Comparison of ENCODE assay signal across 1 cellular context in genomic region chr4:89000844-89001360, GRCh38.
TF ChIP-seq lines count a peak whose summit lies in the region.

No MANE protein-coding gene starts in this region.

TF ChIP-seq in K562, 482 proteins besides CTCF, POLR2A, EP300 and RAD21 (continued from another document and continues in another):
- TF ChIP-seq ID3 (CRISPR knock-in tag; IDR thresholded peaks at IDR 0.05) = no peak
- 0 out of 2 replicates have a peak, but pooled peaks have one; percentile 37 for TF ChIP-seq ID3 (tag; IDR thresholded peaks at IDR 0.05)
- TF ChIP-seq RCOR1 (IDR thresholded peaks at IDR 0.05; ENCODE audit: borderline replicate concordance in 1 of 2, low read depth in 2 of 2, low read length in 2 of 2) = peak in 1 of 2 experiments; percentile 14; a peak in 1 of 4 replicates
- no peak for TF ChIP-seq ETV6 (IDR thresholded peaks at IDR 0.05; ENCODE audit: borderline replicate concordance in 1 of 2, low read depth in 2 of 2, low read length in 1 of 2)
- TF ChIP-seq ETV6 (CRISPR knock-in tag; IDR thresholded peaks at IDR 0.05; ENCODE audit: borderline replicate concordance) = no peak
- TF ChIP-seq NFIX (CRISPR knock-in tag; IDR thresholded peaks at IDR 0.05; ENCODE audit: low read depth) = peak; percentile 66
- 0 out of 2 replicates have a peak, but pooled peaks have one; percentile 47 for TF ChIP-seq ARID1B (IDR thresholded peaks at IDR 0.05)
- TF ChIP-seq CBFA2T2 (conservative IDR thresholded peaks at IDR 0.05) = no peak
- 0 out of 2 replicates have a peak, but pooled peaks have one; percentile 26 for TF ChIP-seq VEZF1 (CRISPR knock-in tag; IDR thresholded peaks at IDR 0.05)
- TF ChIP-seq STAT5B (CRISPR knock-in tag; IDR thresholded peaks at IDR 0.05) = no peak
- TF ChIP-seq TAL1 (IDR thresholded peaks at IDR 0.05) = no peak
- no peak for TF ChIP-seq MBD1 (CRISPR knock-in tag; IDR thresholded peaks at IDR 0.05)
- TF ChIP-seq RAD51 (IDR thresholded peaks at IDR 0.05; ENCODE audit: borderline replicate concordance, low read depth) = peak; percentile 33; the same call in 1 of the 2 replicates
- TF ChIP-seq NR2C2 (CRISPR knock-in tag; IDR thresholded peaks at IDR 0.05) = no peak
- peak; percentile 73 for TF ChIP-seq NR2C2 (tag; IDR thresholded peaks at IDR 0.05)
- 0 out of 2 replicates have a peak, but pooled peaks have one; percentile 18 for TF ChIP-seq BRD4 (IDR thresholded peaks at IDR 0.05)
- TF ChIP-seq KLF13 (tag; IDR thresholded peaks at IDR 0.05; ENCODE audit: borderline replicate concordance, low read depth) = no peak
- peak; percentile 64; the same call in 1 of the 2 replicates for TF ChIP-seq ZNF316 (IDR thresholded peaks at IDR 0.05)
- TF ChIP-seq CEBPB (tag; IDR thresholded peaks at IDR 0.05) = peak; percentile 98
- no peak for TF ChIP-seq COPS2 (conservative IDR thresholded peaks at IDR 0.05)
- no peak for TF ChIP-seq BRF1 (IDR thresholded peaks at IDR 0.05; ENCODE audit: borderline replicate concordance, extremely low read depth, insufficient read length)
- TF ChIP-seq ATF3 (IDR thresholded peaks at IDR 0.05) = peak; percentile 86
- no peak for TF ChIP-seq ATF3 (CRISPR knock-in tag; conservative IDR thresholded peaks at IDR 0.05)
- no peak for TF ChIP-seq SRSF9 (IDR thresholded peaks at IDR 0.05; ENCODE audit: borderline replicate concordance, low read depth, low read length)
- no peak for TF ChIP-seq RB1 (IDR thresholded peaks at IDR 0.05; ENCODE audit: low read depth)
- no peak for TF ChIP-seq U2AF2 (optimal IDR thresholded peaks at IDR 0.05; ENCODE audit: low read depth, low read length)
- peak; percentile 86 for TF ChIP-seq HMBOX1 (IDR thresholded peaks at IDR 0.05)
- TF ChIP-seq NFE2L1 (tag; IDR thresholded peaks at IDR 0.05; ENCODE audit: borderline replicate concordance, low read depth) = peak; percentile 79; the same call in 1 of the 2 replicates
- TF ChIP-seq BACH1 (tag; IDR thresholded peaks at IDR 0.05) = peak; percentile 85
- TF ChIP-seq ZNF75A (CRISPR knock-in tag; IDR thresholded peaks at IDR 0.05) = no peak
- no peak for TF ChIP-seq E2F4 (CRISPR knock-in tag; IDR thresholded peaks at IDR 0.05; ENCODE audit: low read depth)
- no peak for TF ChIP-seq ZBTB8A (IDR thresholded peaks at IDR 0.05; ENCODE audit: partially characterized antibody)
- no peak for TF ChIP-seq ZZZ3 (IDR thresholded peaks at IDR 0.05)
- no peak for TF ChIP-seq ZNF217 (CRISPR knock-in tag; IDR thresholded peaks at IDR 0.05)
- no peak for TF ChIP-seq ZNF124 (CRISPR knock-in tag; IDR thresholded peaks at IDR 0.05)
- TF ChIP-seq ZNF398 (CRISPR knock-in tag; IDR thresholded peaks at IDR 0.05) = no peak
- TF ChIP-seq ELF2 (CRISPR knock-in tag; IDR thresholded peaks at IDR 0.05) = no peak
- 0 out of 2 replicates have a peak, but pooled peaks have one; percentile 2 for TF ChIP-seq RFX1 (IDR thresholded peaks at IDR 0.05)
- TF ChIP-seq ZNF239 (CRISPR knock-in tag; IDR thresholded peaks at IDR 0.05) = no peak
- TF ChIP-seq U2AF1 (optimal IDR thresholded peaks at IDR 0.05; ENCODE audit: low read depth, low read length) = no peak
- TF ChIP-seq MED1 (CRISPR knock-in tag; IDR thresholded peaks at IDR 0.05; ENCODE audit: borderline replicate concordance) = no peak
- peak; percentile 72 for TF ChIP-seq MAFF (IDR thresholded peaks at IDR 0.05; ENCODE audit: low read length)
- no peak for TF ChIP-seq ZNF57 (CRISPR knock-in tag; IDR thresholded peaks at IDR 0.05)
- TF ChIP-seq TOE1 (IDR thresholded peaks at IDR 0.05; ENCODE audit: borderline replicate concordance) = no peak
- no peak for TF ChIP-seq TOE1 (CRISPR knock-in tag; IDR thresholded peaks at IDR 0.05; ENCODE audit: borderline replicate concordance, low read depth)
- TF ChIP-seq MEF2D (tag; conservative IDR thresholded peaks at IDR 0.05; ENCODE audit: low read depth) = peak; percentile 50; the same call in 1 of the 2 replicates
- no peak for TF ChIP-seq BRF2 (IDR thresholded peaks at IDR 0.05; ENCODE audit: borderline replicate concordance, insufficient read depth, insufficient read length)
- TF ChIP-seq TGIF2 (CRISPR knock-in tag; IDR thresholded peaks at IDR 0.05) = no peak
- TF ChIP-seq HNRNPH1 (optimal IDR thresholded peaks at IDR 0.05; ENCODE audit: low read depth, low read length) = no peak
- no peak for TF ChIP-seq HDAC1 (IDR thresholded peaks at IDR 0.05)
- TF ChIP-seq NR0B1 (IDR thresholded peaks at IDR 0.05; ENCODE audit: partially characterized antibody) = no peak
- no peak for TF ChIP-seq NFATC3 (IDR thresholded peaks at IDR 0.05)
- TF ChIP-seq ZBTB11 (CRISPR knock-in tag; IDR thresholded peaks at IDR 0.05) = peak in 1 of 3 experiments; percentile 63; a peak in 2 of 6 replicates
- peak in 1 of 2 experiments; percentile 19; a peak in 1 of 4 replicates for TF ChIP-seq MNT (conservative IDR thresholded peaks at IDR 0.05)
- 0 out of 2 replicates have a peak, but pooled peaks have one; percentile 5 for TF ChIP-seq CBFA2T3 (IDR thresholded peaks at IDR 0.05)
- no peak for TF ChIP-seq NR2F6 (CRISPR knock-in tag; IDR thresholded peaks at IDR 0.05)
